ENCODE assay signal across 1 cellular context in genomic region chr2:30447149-30448045, GRCh38.
A peak's percentile ranks its signal among the peaks of the same experiment; 100 is the strongest.
TF ChIP-seq lines count a peak whose summit lies in the region.

Gene LCLAT1, plus strand, starts transcription at chr2:30447246. Its CDS starts 78,345 bp downstream, at chr2:30525591.

TF ChIP-seq in SK-N-SH, 30 proteins besides CTCF, POLR2A, EP300 and RAD21 (continued from another document):
- TF ChIP-seq JUND (IDR thresholded peaks at IDR 0.05) (no peak), IRF3 (IDR thresholded peaks at IDR 0.05; ENCODE audit: low read depth, low read length) (no peak), EZH2phosphoT487 (IDR thresholded peaks at IDR 0.05; ENCODE audit: borderline replicate concordance, low read depth) (no peak), FOXJ3 (CRISPR knock-in tag; IDR thresholded peaks at IDR 0.05) (no peak), YY1 (IDR thresholded peaks at IDR 0.05; ENCODE audit: low read depth) (peak; percentile 89), NFIC (IDR thresholded peaks at IDR 0.05; ENCODE audit: borderline replicate concordance) (no peak; the same call in 1 of the 2 replicates), FOSL2 (IDR thresholded peaks at IDR 0.05; ENCODE audit: borderline replicate concordance, low read depth) (no peak), TAF1 (IDR thresholded peaks at IDR 0.05; ENCODE audit: borderline replicate concordance, low read depth, low read length) (peak; percentile 58; the same call in 1 of the 2 replicates), RCOR1 (IDR thresholded peaks at IDR 0.05; ENCODE audit: low read length) (peak; percentile 15; the same call in 1 of the 2 replicates), MEF2A (IDR thresholded peaks at IDR 0.05; ENCODE audit: borderline replicate concordance, low read depth) (no peak), ZBTB33 (IDR thresholded peaks at IDR 0.05; ENCODE audit: borderline replicate concordance, low read depth) (no peak), USF2 (IDR thresholded peaks at IDR 0.05; ENCODE audit: borderline replicate concordance, low read depth, low read length) (no peak), TEAD4 (IDR thresholded peaks at IDR 0.05; ENCODE audit: borderline replicate concordance, insufficient read depth) (no peak), PBX3 (IDR thresholded peaks at IDR 0.05) (no peak), MAX (IDR thresholded peaks at IDR 0.05; ENCODE audit: low read depth) (peak; percentile 96), RXRA (IDR thresholded peaks at IDR 0.05; ENCODE audit: borderline replicate concordance, low read depth) (no peak), NRF1 (IDR thresholded peaks at IDR 0.05; ENCODE audit: low read depth, low read length) (peak; percentile 61), FOXM1 (IDR thresholded peaks at IDR 0.05; ENCODE audit: low read depth) (no peak), SIN3A (IDR thresholded peaks at IDR 0.05; ENCODE audit: borderline replicate concordance, low read depth, low read length) (no peak), GATA2 (CRISPR knock-in tag; IDR thresholded peaks at IDR 0.05) (no peak), GABPA (IDR thresholded peaks at IDR 0.05; ENCODE audit: low read depth) (no peak), TCF12 (IDR thresholded peaks at IDR 0.05) (no peak; the same call in 1 of the 2 replicates), SMC3 (IDR thresholded peaks at IDR 0.05; ENCODE audit: low read depth, low read length) (0 out of 2 replicates have a peak, but pooled peaks have one; percentile 0)
